In genomic region chr16:742905-743304, GRCh38 we compare ENCODE assay signal across 4 cellular contexts. TPM values are rescaled to one million over a fixed set of nuclear protein-coding genes. Genes with fewer than 3 reads are reported as not detected.
"Had no signal": no experiment of that assay in that cellular context is flagged by ENCODE, and none has a peak within 500 bp of the region (broad histone marks: within the 10 kb centered on the region; RNA-seq: fewer than 3 reads in every experiment).

No MANE protein-coding gene starts in this region.

RNA-seq across cellular contexts. Expression of gene MSLN, which starts 17.6 kb away (rescaled TPM):
- total RNA-seq: GM23248, H4, H7 had no signal
- polyA plus RNA-seq: GM23248, GM23338 had no signal
